27 cellular contexts compared by ENCODE assay signal in the genomic region with DNA sequence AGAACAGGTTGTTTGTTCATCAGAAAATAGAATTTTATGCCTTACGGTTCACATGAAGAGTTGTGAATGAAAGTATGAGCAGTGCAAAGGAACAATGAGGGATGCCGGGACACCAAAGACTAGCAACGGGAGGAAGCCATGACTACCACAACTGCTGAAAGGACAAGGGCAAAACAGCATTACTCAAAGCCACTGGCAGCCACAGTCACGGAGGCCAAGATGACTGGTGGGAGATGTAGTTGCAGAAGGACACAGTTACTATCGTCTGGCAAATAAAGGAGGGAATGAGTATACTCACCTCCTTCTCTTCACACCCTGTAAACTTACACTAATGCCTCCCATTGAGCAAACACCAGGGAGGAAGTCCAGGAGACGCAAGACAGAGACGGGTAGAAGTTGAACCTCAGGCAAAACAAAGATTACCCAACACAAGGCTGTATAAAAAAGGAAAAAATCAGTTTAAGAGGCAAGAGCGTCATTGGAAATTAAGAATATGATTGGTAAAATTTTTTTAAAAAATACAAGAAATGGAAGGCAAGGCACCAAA.
"Had no signal": no experiment of that assay in that cellular context is flagged by ENCODE, and none has a peak within 500 bp of the region (broad histone marks: within the 10 kb centered on the region; RNA-seq: fewer than 3 reads in every experiment).

No MANE protein-coding gene starts in this region.

- H3K9me2 ChIP-seq: SK-N-SH had no signal

- DNase-seq: activated CD4-positive, alpha-beta T cell treated with anti-CD3 and anti-CD28 coated beads for 4 hours; activated CD4-positive, alpha-beta T cell treated with anti-CD3 and anti-CD28 coated beads, Interleukin-2, amount 50 U/mL, for 4 hours; activated CD8-positive, alpha-beta memory T cell treated with anti-CD3 and anti-CD28 coated beads, Interleukin-2, amount 50 U/mL, for 48 hours; activated CD8-positive, alpha-beta T cell treated with anti-CD3 and anti-CD28 coated beads, Interleukin-2, amount 10 ng/mL, durations not matched to agents 7 days and 5 days; activated naive CD4-positive, alpha-beta T cell treated with anti-CD3 and anti-CD28 coated beads, Interleukin-2, amount 50 U/mL, for 16 hours; activated naive CD8-positive, alpha-beta T cell treated with anti-CD3 and anti-CD28 coated beads, Interleukin-2, amount 10 ng/mL, durations not matched to agents 7 days and 5 days; activated T-cell treated with anti-CD3 and anti-CD28 coated beads, Interleukin-2, amount 50 U/mL, for 1 hour; amniotic stem cell; brain microvascular endothelial cell; IMR-90; Kasumi-1; KBM-7; MV-4-11; NCI-H1092 treated with DMSO at 0.1 percent for 48 hours; NCI-H1417 treated with DMSO at 0.1 percent for 48 hours; NCI-H1694; NCI-H2029; NCI-H2107; NCI-H345; NCI-H510A; NCI-H526 treated with DMSO at 0.1 percent for 48 hours; Right ventricle myocardium superior; SJCRH30; SK-N-SH; T-helper 1 cell had no signal

- H3K9ac ChIP-seq: SK-N-SH had no signal

- H3K36me3 ChIP-seq: brain microvascular endothelial cell, cardiac muscle cell, SJCRH30 had no signal

- H3K4me3 Mint-ChIP-seq: activated CD8-positive, alpha-beta T cell treated with anti-CD3 and anti-CD28 coated beads, Interleukin-2, amount 10 ng/mL, durations not matched to agents 7 days and 5 days; activated naive CD8-positive, alpha-beta T cell treated with anti-CD3 and anti-CD28 coated beads, Interleukin-2, amount 10 ng/mL, durations not matched to agents 7 days and 5 days had no signal

- H3K9me3 ChIP-seq: SJCRH30, SK-N-SH had no signal

- H3K4me2 ChIP-seq: SK-N-SH had no signal

- H3K36me3 Mint-ChIP-seq: activated naive CD8-positive, alpha-beta T cell treated with anti-CD3 and anti-CD28 coated beads, Interleukin-2, amount 10 ng/mL, durations not matched to agents 7 days and 5 days had no signal

- H3K4me1 ChIP-seq: SJCRH30 had no signal

- H3K27me3 ChIP-seq: brain microvascular endothelial cell, cardiac muscle cell, SJCRH30 had no signal

- H3K4me1 Mint-ChIP-seq: activated naive CD8-positive, alpha-beta T cell treated with anti-CD3 and anti-CD28 coated beads, Interleukin-2, amount 10 ng/mL, durations not matched to agents 7 days and 5 days had no signal

- H3K27me3 Mint-ChIP-seq: activated naive CD8-positive, alpha-beta T cell treated with anti-CD3 and anti-CD28 coated beads, Interleukin-2, amount 10 ng/mL, durations not matched to agents 7 days and 5 days had no signal

- H3K4me3 ChIP-seq: cardiac muscle cell, SJCRH30 had no signal

- H3K27ac Mint-ChIP-seq: activated CD8-positive, alpha-beta T cell treated with anti-CD3 and anti-CD28 coated beads, Interleukin-2, amount 10 ng/mL, durations not matched to agents 7 days and 5 days; activated naive CD8-positive, alpha-beta T cell treated with anti-CD3 and anti-CD28 coated beads, Interleukin-2, amount 10 ng/mL, durations not matched to agents 7 days and 5 days had no signal

- H3K27ac ChIP-seq: brain microvascular endothelial cell, cardiac muscle cell, RWPE1, SJCRH30 had no signal

- H3K9me3 Mint-ChIP-seq: activated naive CD8-positive, alpha-beta T cell treated with anti-CD3 and anti-CD28 coated beads, Interleukin-2, amount 10 ng/mL, durations not matched to agents 7 days and 5 days had no signal
